18 cellular contexts compared by ENCODE assay signal in the genomic region with DNA sequence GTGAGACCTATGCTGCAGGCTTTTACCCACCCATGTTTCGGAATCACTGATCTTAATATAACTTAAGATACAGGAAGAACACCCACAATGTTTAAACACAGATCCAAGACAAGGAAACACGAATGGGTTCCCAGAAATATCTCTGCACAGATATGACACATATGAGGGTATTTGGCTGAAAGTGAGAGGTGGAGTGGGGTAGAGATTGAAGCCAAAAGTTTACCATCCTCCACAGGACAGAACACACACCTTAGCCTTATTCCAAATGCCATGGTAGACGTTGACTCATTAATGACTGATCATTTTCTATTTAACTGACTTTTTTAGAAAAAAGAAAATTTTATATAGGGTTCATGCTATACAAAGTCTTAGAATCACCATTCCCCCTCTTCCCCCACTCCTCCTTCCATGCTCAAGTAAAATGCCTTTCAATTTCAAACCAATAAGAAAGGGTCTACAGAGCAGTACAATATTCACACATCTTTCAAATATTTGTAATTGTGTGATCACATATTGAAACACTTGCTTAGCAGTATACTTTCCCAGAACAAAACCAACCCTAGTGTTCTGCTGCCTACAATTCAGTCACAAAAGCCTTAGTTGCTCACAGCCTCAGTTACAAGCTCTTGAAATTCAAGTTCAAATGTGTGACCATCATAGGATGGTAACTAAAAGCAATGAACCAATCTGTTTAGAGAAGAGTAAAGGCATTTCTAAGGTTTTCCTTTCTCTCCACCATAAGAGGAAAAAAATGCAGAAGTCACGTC. TPM values are rescaled to one million over a fixed set of nuclear protein-coding genes. Genes with fewer than 3 reads are reported as not detected.
DNase-seq lines count a peak whose midpoint lies in the region; ATAC-seq and TF ChIP-seq lines count a peak whose summit lies in the region.
"Had no signal": no experiment of that assay in that cellular context is flagged by ENCODE, and none has a peak within 500 bp of the region (broad histone marks: within the 10 kb centered on the region; RNA-seq: fewer than 3 reads in every experiment).

No MANE protein-coding gene starts in this region.

- H2AFZ ChIP-seq in mesenchymal stem cell (ENCODE audit: low read depth, low read length), result no peak overlapping the region

- no peak overlapping the region for H4K8ac ChIP-seq in mesenchymal stem cell (ENCODE audit: low read length)

- H2BK15ac ChIP-seq in mesenchymal stem cell (ENCODE audit: low read depth, poor library complexity, severe bottlenecking), result no peak overlapping the region

- H2BK5ac ChIP-seq in mesenchymal stem cell (ENCODE audit: low read depth, low read length, poor library complexity, severe bottlenecking), result no peak overlapping the region

- no peaks in the 10 kb centered on the region for H3K27me3 ChIP-seq in CD4-positive, CD25-positive, alpha-beta regulatory T cell (ENCODE audit: control insufficient read depth, insufficient read depth, low read length)
- no peaks in the 10 kb centered on the region for H3K27me3 ChIP-seq in RWPE2 (ENCODE audit: insufficient read depth, poor library complexity, severe bottlenecking)
- no peaks in the 10 kb centered on the region for H3K27me3 ChIP-seq in mesenchymal stem cell (ENCODE audit: control insufficient read depth in 1 of 2, insufficient read depth in 1 of 2, low read length in 2 of 2)
- no peaks in the 10 kb centered on the region for H3K27me3 ChIP-seq in transverse colon

- peaks cover 9% of the 10 kb centered on the region for H3K79me1 ChIP-seq in mesenchymal stem cell (replicated peaks; ENCODE audit: low read length, poor library complexity, severe bottlenecking)

- H2BK120ac ChIP-seq in mesenchymal stem cell (ENCODE audit: low read depth, low read length), result no peak overlapping the region

- peaks cover 2% of the 10 kb centered on the region for H3K4me1 ChIP-seq in CD4-positive, CD25-positive, alpha-beta regulatory T cell (ENCODE audit: control insufficient read depth, insufficient read depth, low read length, poor library complexity, severe bottlenecking)
- H3K4me1 ChIP-seq in RWPE2 (ENCODE audit: insufficient read depth, poor library complexity, severe bottlenecking), result peaks cover 34% of the 10 kb centered on the region
- H3K4me1 ChIP-seq in mesenchymal stem cell (ENCODE audit: control insufficient read depth, insufficient read depth, low read depth, low read length), result peaks cover 8% of the 10 kb centered on the region
- peaks cover 3 to 15% (median 7%) of the 10 kb centered on the region in 4 donors for H3K4me1 ChIP-seq in transverse colon
- H3K4me1 ChIP-seq: BE2C had no signal

- no peak for TF ChIP-seq POLR2A in transverse colon (IDR thresholded peaks at IDR 0.05)

- no peak overlapping the region for H3K14ac ChIP-seq in mesenchymal stem cell (ENCODE audit: low read length in 2 of 2)

- H3K4me2 ChIP-seq in mesenchymal stem cell (ENCODE audit: low read length, poor library complexity, severe bottlenecking), result no peak overlapping the region

- no peak overlapping the region for H3K18ac ChIP-seq in mesenchymal stem cell (ENCODE audit: low read depth in 1 of 2, low read length in 2 of 2)

- H3K9ac ChIP-seq in mesenchymal stem cell (ENCODE audit: low read length), result no peak overlapping the region

- no peaks in the 10 kb centered on the region for H3K27me3 Mint-ChIP-seq in activated CD8-positive, alpha-beta T cell treated with anti-CD3 and anti-CD28 coated beads for 36 hours
- no peaks in the 10 kb centered on the region for H3K27me3 Mint-ChIP-seq in activated CD8-positive, alpha-beta T cell treated with anti-CD3 and anti-CD28 coated beads, Interleukin-2, amount 10 ng/mL, durations not matched to agents 7 days and 5 days (ENCODE audit: low read depth)
- H3K27me3 Mint-ChIP-seq in CD4-positive, CD25-positive, alpha-beta regulatory T cell, result no peaks in the 10 kb centered on the region
- H3K27me3 Mint-ChIP-seq: CD4-positive, alpha-beta memory T cell had no signal

- 100% methylated on average over 2 of the region's 4 CpGs for WGBS in mesenchymal stem cell
- WGBS in transverse colon (ENCODE audit: low coverage in 1 of 2), 2 donors, result 89 to 92% methylated on average over 4 of the region's 4 CpGs

- peak overlapping the region; percentile 42 for H3K27ac Mint-ChIP-seq in activated CD8-positive, alpha-beta T cell treated with anti-CD3 and anti-CD28 coated beads for 36 hours
- H3K27ac Mint-ChIP-seq in activated CD8-positive, alpha-beta T cell treated with anti-CD3 and anti-CD28 coated beads, Interleukin-2, amount 10 ng/mL, durations not matched to agents 7 days and 5 days, result no peak overlapping the region
- H3K27ac Mint-ChIP-seq in CD4-positive, CD25-positive, alpha-beta regulatory T cell, result peak overlapping the region; percentile 31 to 78 (median 32)
- H3K27ac Mint-ChIP-seq: HFFc6 had no signal

- intact Hi-C loops in activated CD8-positive, alpha-beta T cell treated with anti-CD3 and anti-CD28 coated beads for 36 hours (cut with micrococcal nuclease), result loop anchor here (5.0 kb wide), 1 partner anchor 38 kb away; no protein-coding TSS in a partner anchor
- intact Hi-C loops in transverse colon (cut with DNase I; ENCODE audit: low total_unique reads), result no loop called here

- no peak for TF ChIP-seq CTCF in activated CD8-positive, alpha-beta T cell treated with anti-CD3 and anti-CD28 coated beads for 36 hours (IDR thresholded peaks at IDR 0.05)
- no peak for TF ChIP-seq CTCF in RWPE2 (IDR thresholded peaks at IDR 0.05; ENCODE audit: poor library complexity, severe bottlenecking)
- no peak for TF ChIP-seq CTCF in transverse colon (IDR thresholded peaks at IDR 0.05)

- H3K36me3 Mint-ChIP-seq in activated CD8-positive, alpha-beta T cell treated with anti-CD3 and anti-CD28 coated beads for 36 hours (ENCODE audit: low read depth), result peaks cover 2% of the 10 kb centered on the region
- H3K36me3 Mint-ChIP-seq in activated CD8-positive, alpha-beta T cell treated with anti-CD3 and anti-CD28 coated beads, Interleukin-2, amount 10 ng/mL, durations not matched to agents 7 days and 5 days (ENCODE audit: low read depth), result peaks cover 11% of the 10 kb centered on the region
- peaks cover 13% of the 10 kb centered on the region for H3K36me3 Mint-ChIP-seq in CD4-positive, CD25-positive, alpha-beta regulatory T cell

- no peak overlapping the region for H2BK12ac ChIP-seq in mesenchymal stem cell (ENCODE audit: low read length in 2 of 2)

- in situ Hi-C loops in transverse colon (cut with MboI; ENCODE audit: low pct_ligation_motif_present in 1 of 4, low pct_unique_long_range_greater_than_20kb in 1 of 4, low sequenced_read_pairs in 3 of 4), result no loop called here

- DNase-seq in activated CD8-positive, alpha-beta T cell treated with anti-CD3 and anti-CD28 coated beads for 36 hours, result no peak
- DNase-seq in activated CD8-positive, alpha-beta T cell treated with anti-CD3 and anti-CD28 coated beads, Interleukin-2, amount 10 ng/mL, durations not matched to agents 7 days and 5 days, result no peak
- DNase-seq in CD4-positive, CD25-positive, alpha-beta regulatory T cell, result no peak
- no peak for DNase-seq in RWPE2 (ENCODE audit: low spot score)
- DNase-seq in mesenchymal stem cell, result no peak
- no peak for DNase-seq in OCI-M1 (lab: John Stamatoyannopoulos, UW)
- DNase-seq in transverse colon, result no peak
- DNase-seq in stimulated activated CD4-positive, alpha-beta T cell treated with anti-CD3 and anti-CD28 coated beads, Interleukin-4, amount 100 ng/mL, for 1 hour, result no peak
- DNase-seq: BE2C; CD4-positive, alpha-beta memory T cell; HFFc6; KG1; MV-4-11; NCI-H1694 treated with DMSO at 0.1 percent for 48 hours; NCI-H510A treated with DMSO at 0.1 percent for 48 hours; NCI-H774; SHP77 treated with DMSO at 0.1 percent for 48 hours had no signal

- H3K4me3 ChIP-seq in CD4-positive, CD25-positive, alpha-beta regulatory T cell (ENCODE audit: low read depth, low read length), result no peak overlapping the region
- H3K4me3 ChIP-seq in RWPE2 (ENCODE audit: severe bottlenecking) (no peak overlapping the region), mesenchymal stem cell (ENCODE audit: insufficient read depth in 1 of 2, low read depth in 1 of 2, low read length in 2 of 2) (no peak overlapping the region), transverse colon (no peak overlapping the region)

- peak overlapping the region; percentile 79 for H2AK5ac ChIP-seq in mesenchymal stem cell (ENCODE audit: low read length, severe bottlenecking)

- ATAC-seq in activated CD8-positive, alpha-beta T cell treated with anti-CD3 and anti-CD28 coated beads for 36 hours, result peak; percentile 89
- no peak for ATAC-seq in activated CD8-positive, alpha-beta T cell treated with anti-CD3 and anti-CD28 coated beads, Interleukin-2, amount 10 ng/mL, durations not matched to agents 7 days and 5 days
- ATAC-seq in CD4-positive, CD25-positive, alpha-beta regulatory T cell (ENCODE audit: low read depth in 2 of 2), result no peak
- ATAC-seq in RWPE2 (ENCODE audit: low read depth), result no peak
- ATAC-seq: HepG2 had no signal

- CTCF ChIA-PET in activated CD8-positive, alpha-beta T cell treated with anti-CD3 and anti-CD28 coated beads for 36 hours (lab: Charles Lee), result interaction anchor here (1.0 kb wide), 1 partner anchor 19 kb away, joined by 4 read pairs; no protein-coding TSS in a partner anchor
- CTCF ChIA-PET in activated CD8-positive, alpha-beta T cell treated with anti-CD3 and anti-CD28 coated beads, Interleukin-2, amount 10 ng/mL, durations not matched to agents 7 days and 5 days (lab: Charles Lee), result no interaction called here

- H3K36me3 ChIP-seq in CD4-positive, CD25-positive, alpha-beta regulatory T cell (ENCODE audit: control insufficient read depth, insufficient read depth, low read length), result no peaks in the 10 kb centered on the region
- H3K36me3 ChIP-seq in RWPE2 (ENCODE audit: low read depth) (no peaks in the 10 kb centered on the region), mesenchymal stem cell (ENCODE audit: control insufficient read depth in 1 of 2, insufficient read depth in 2 of 2, low read depth in 1 of 2, low read length in 2 of 2) (no peaks in the 10 kb centered on the region), transverse colon (no peaks in the 10 kb centered on the region)
- H3K36me3 ChIP-seq: BE2C had no signal

- H3K9me3 Mint-ChIP-seq in activated CD8-positive, alpha-beta T cell treated with anti-CD3 and anti-CD28 coated beads for 36 hours, result no peaks in the 10 kb centered on the region
- H3K9me3 Mint-ChIP-seq in activated CD8-positive, alpha-beta T cell treated with anti-CD3 and anti-CD28 coated beads, Interleukin-2, amount 10 ng/mL, durations not matched to agents 7 days and 5 days (ENCODE audit: insufficient read depth), result no peaks in the 10 kb centered on the region
- H3K9me3 Mint-ChIP-seq in CD4-positive, CD25-positive, alpha-beta regulatory T cell, result no peaks in the 10 kb centered on the region
- H3K9me3 Mint-ChIP-seq: CD4-positive, alpha-beta memory T cell; HFFc6 had no signal

- H4K91ac ChIP-seq in mesenchymal stem cell (ENCODE audit: low read length), result no peak overlapping the region

- TF ChIP-seq EP300 in transverse colon (IDR thresholded peaks at IDR 0.05; ENCODE audit: low read depth), result no peak

- no peak overlapping the region for H3K23ac ChIP-seq in mesenchymal stem cell (ENCODE audit: low read length in 2 of 2)

- POLR2A ChIA-PET in activated CD8-positive, alpha-beta T cell treated with anti-CD3 and anti-CD28 coated beads for 36 hours (lab: Charles Lee), result interaction anchor here (0.8 to 1.6 kb wide), 2 partner anchors 9 kb away, joined by 3 read pairs; no protein-coding TSS in a partner anchor
- POLR2A ChIA-PET in activated CD8-positive, alpha-beta T cell treated with anti-CD3 and anti-CD28 coated beads, Interleukin-2, amount 10 ng/mL, durations not matched to agents 7 days and 5 days (lab: Charles Lee), result no interaction called here

- no peaks in the 10 kb centered on the region for H3K9me3 ChIP-seq in CD4-positive, CD25-positive, alpha-beta regulatory T cell (ENCODE audit: control insufficient read depth in 2 of 2, low read length in 2 of 2)
- H3K9me3 ChIP-seq in RWPE2 (ENCODE audit: severe bottlenecking), result no peaks in the 10 kb centered on the region
- peaks cover 5% of the 10 kb centered on the region for H3K9me3 ChIP-seq in mesenchymal stem cell (ENCODE audit: control insufficient read depth, low read length)
- no peaks in the 10 kb centered on the region for H3K9me3 ChIP-seq in transverse colon
- H3K9me3 ChIP-seq: BE2C had no signal

- no peak overlapping the region for H3K4ac ChIP-seq in mesenchymal stem cell (ENCODE audit: low read depth in 1 of 2, low read length in 2 of 2)

- no peak overlapping the region for H3K4me3 Mint-ChIP-seq in activated CD8-positive, alpha-beta T cell treated with anti-CD3 and anti-CD28 coated beads for 36 hours
- H3K4me3 Mint-ChIP-seq in activated CD8-positive, alpha-beta T cell treated with anti-CD3 and anti-CD28 coated beads, Interleukin-2, amount 10 ng/mL, durations not matched to agents 7 days and 5 days, result no peak overlapping the region
- no peak overlapping the region for H3K4me3 Mint-ChIP-seq in CD4-positive, CD25-positive, alpha-beta regulatory T cell
- H3K4me3 Mint-ChIP-seq: CD4-positive, alpha-beta memory T cell; HFFc6 had no signal

- H3K27ac ChIP-seq in CD4-positive, CD25-positive, alpha-beta regulatory T cell (ENCODE audit: insufficient read depth, low read length, poor library complexity, severe bottlenecking), result no peak overlapping the region
- H3K27ac ChIP-seq in RWPE2 (ENCODE audit: poor library complexity, severe bottlenecking) (peak overlapping the region; percentile 32), mesenchymal stem cell (ENCODE audit: low read length, poor library complexity, severe bottlenecking) (peak overlapping the region; percentile 67), transverse colon (no peak overlapping the region)

- H3K4me1 Mint-ChIP-seq in activated CD8-positive, alpha-beta T cell treated with anti-CD3 and anti-CD28 coated beads for 36 hours (ENCODE audit: low read depth), result peaks cover 74% of the 10 kb centered on the region
- H3K4me1 Mint-ChIP-seq in activated CD8-positive, alpha-beta T cell treated with anti-CD3 and anti-CD28 coated beads, Interleukin-2, amount 10 ng/mL, durations not matched to agents 7 days and 5 days (ENCODE audit: low read depth), result peaks cover 13% of the 10 kb centered on the region
- peaks cover 4 to 41% (median 26%) of the 10 kb centered on the region in 4 donors for H3K4me1 Mint-ChIP-seq in CD4-positive, CD25-positive, alpha-beta regulatory T cell

RNA-seq across cellular contexts. Expression of a gene that starts 11.8 kb away (rescaled TPM):
- 10 to 100 TPM; 33.4 to 36.9 TPM for total RNA-seq in activated CD8-positive, alpha-beta T cell treated with anti-CD3 and anti-CD28 coated beads for 36 hours
- 100 to 1,000 TPM in 1 of 2 experiments, 10 to 100 TPM in 1; 92.4 to 100 TPM for total RNA-seq in activated CD8-positive, alpha-beta T cell treated with anti-CD3 and anti-CD28 coated beads, Interleukin-2, amount 10 ng/mL, durations not matched to agents 7 days and 5 days
- 75.0 TPM for total RNA-seq in CD4-positive, CD25-positive, alpha-beta regulatory T cell
- 1 to 10 TPM; 4.4 to 8.3 (median 6.6) TPM for polyA plus RNA-seq in CD4-positive, CD25-positive, alpha-beta regulatory T cell
- 22.0 TPM for polyA plus RNA-seq in mesenchymal stem cell (2013, experiment 1 of 2)
- 20.8 TPM for polyA plus RNA-seq in mesenchymal stem cell (2013, experiment 2 of 2)
- 100 to 1,000 TPM in 1 of 4 donors, 10 to 100 TPM in 3; 44.5 to 120 (median 71.4) TPM for total RNA-seq in transverse colon

Comparison
In these comparisons a context has a peak if more than half of its experiments do, and no peak if none do; other contexts are left out.
1. H3K27ac ChIP-seq: peak in RWPE2 (single experiment) and mesenchymal stem cell (single experiment); none in CD4-positive, CD25-positive, alpha-beta regulatory T cell (single experiment) and transverse colon (0 of 4).